Comparison of ENCODE assay signal across 9 cellular contexts in genomic region chr12:52010692-52011601, GRCh38. TPM values are rescaled to one million over a fixed set of nuclear protein-coding genes. Genes with fewer than 3 reads are reported as not detected.
DNase-seq lines count a peak whose midpoint lies in the region; ATAC-seq and TF ChIP-seq lines count a peak whose summit lies in the region.
"Had no signal": no experiment of that assay in that cellular context is flagged by ENCODE, and none has a peak within 500 bp of the region (broad histone marks: within the 10 kb centered on the region; RNA-seq: fewer than 3 reads in every experiment).

No MANE protein-coding gene starts in this region.

- intact Hi-C loops in thyroid gland (cut with DNase I): no loop called here

- peak overlapping the region in 1 of 2 experiments; percentile 68 for H3K4me3 ChIP-seq in mesenchymal stem cell (ENCODE audit: insufficient read depth in 1 of 2, low read depth in 1 of 2, low read length in 2 of 2)
- H3K4me3 ChIP-seq in thyroid gland (replicated peaks in 1 of 3): no peak overlapping the region

- peak overlapping the region in 1 of 2 experiments; percentile 86 for H3K23ac ChIP-seq in mesenchymal stem cell (ENCODE audit: low read length in 2 of 2)

- no peak overlapping the region for H2AFZ ChIP-seq in mesenchymal stem cell (ENCODE audit: low read depth, low read length)

- H3K4me1 ChIP-seq in mesenchymal stem cell (ENCODE audit: control insufficient read depth, insufficient read depth, low read depth, low read length) (peaks cover 43% of the 10 kb centered on the region), thyroid gland (peaks cover 7 to 20% of the 10 kb centered on the region in 2 donors)

- peak overlapping the region; percentile 94 for H4K8ac ChIP-seq in mesenchymal stem cell (ENCODE audit: low read length)

- peak; percentile 12 to 17 for DNase-seq in NCI-H446 (lab: John Stamatoyannopoulos, UW)
- no peak for DNase-seq in NCI-H446 treated with DMSO at 0.1 percent for 48 hours (lab: John Stamatoyannopoulos, UW)
- DNase-seq in chondrocyte (ENCODE audit: low spot score): no peak
- DNase-seq in mesenchymal stem cell: no peak
- DNase-seq in thyroid gland: no peak
- DNase-seq in globus pallidus (ENCODE audit: low spot score): no peak
- no peak for DNase-seq in activated naive CD8-positive, alpha-beta T cell treated with anti-CD3 and anti-CD28 coated beads for 36 hours
- DNase-seq: activated naive CD4-positive, alpha-beta T cell treated with anti-CD3 and anti-CD28 coated beads for 36 hours had no signal

- H3K27ac Mint-ChIP-seq in chondrocyte (ENCODE audit: unreplicated experiment): peak overlapping the region; percentile 57
- no peak overlapping the region for H3K27ac Mint-ChIP-seq in activated naive CD8-positive, alpha-beta T cell treated with anti-CD3 and anti-CD28 coated beads for 36 hours
- H3K27ac Mint-ChIP-seq: activated naive CD4-positive, alpha-beta T cell treated with anti-CD3 and anti-CD28 coated beads for 36 hours had no signal

- peaks cover 35% of the 10 kb centered on the region for H3K4me1 Mint-ChIP-seq in chondrocyte (ENCODE audit: low read depth)
- peaks cover 18% of the 10 kb centered on the region for H3K4me1 Mint-ChIP-seq in activated naive CD8-positive, alpha-beta T cell treated with anti-CD3 and anti-CD28 coated beads for 36 hours

- no peak for ATAC-seq in GM18498 (IDR thresholded peaks at IDR 0.05; ENCODE audit: unreplicated experiment)

- peak overlapping the region; percentile 83 to 91 for H3K18ac ChIP-seq in mesenchymal stem cell (ENCODE audit: low read depth in 1 of 2, low read length in 2 of 2)

- H3K9ac ChIP-seq in mesenchymal stem cell (ENCODE audit: low read length): peak overlapping the region; percentile 85

- H3K4me2 ChIP-seq in mesenchymal stem cell (ENCODE audit: low read length, poor library complexity, severe bottlenecking): peak overlapping the region; percentile 7

- TF ChIP-seq POLR2A in thyroid gland (IDR thresholded peaks at IDR 0.05): no peak

- H3K9me3 ChIP-seq in mesenchymal stem cell (ENCODE audit: control insufficient read depth, low read length) (no peaks in the 10 kb centered on the region), thyroid gland (no peaks in the 10 kb centered on the region)

- H4K91ac ChIP-seq in mesenchymal stem cell (ENCODE audit: low read length): peak overlapping the region; percentile 89

- H3K27me3 ChIP-seq in mesenchymal stem cell (ENCODE audit: control insufficient read depth in 1 of 2, insufficient read depth in 1 of 2, low read length in 2 of 2) (peaks cover 2 to 5% of the 10 kb centered on the region in 2 experiments), thyroid gland (no peaks in the 10 kb centered on the region)

- H2BK5ac ChIP-seq in mesenchymal stem cell (ENCODE audit: low read depth, low read length, poor library complexity, severe bottlenecking): no peak overlapping the region

- H2AK5ac ChIP-seq in mesenchymal stem cell (ENCODE audit: low read length, severe bottlenecking): peak overlapping the region; percentile 40

- H3K9me3 Mint-ChIP-seq in chondrocyte (ENCODE audit: low read depth): no peaks in the 10 kb centered on the region
- H3K9me3 Mint-ChIP-seq in activated naive CD8-positive, alpha-beta T cell treated with anti-CD3 and anti-CD28 coated beads for 36 hours: no peaks in the 10 kb centered on the region
- H3K9me3 Mint-ChIP-seq: activated naive CD4-positive, alpha-beta T cell treated with anti-CD3 and anti-CD28 coated beads for 36 hours had no signal

- H3K14ac ChIP-seq in mesenchymal stem cell (ENCODE audit: low read length in 2 of 2): peak overlapping the region in 1 of 2 experiments; percentile 80

- 78% methylated on average over 8 of the region's 8 CpGs for WGBS in mesenchymal stem cell
- 62 to 64% methylated on average over 5 to 6 of the region's 8 CpGs for WGBS in thyroid gland, 2 donors

- H3K36me3 ChIP-seq in mesenchymal stem cell (ENCODE audit: control insufficient read depth in 1 of 2, insufficient read depth in 2 of 2, low read depth in 1 of 2, low read length in 2 of 2) (peaks cover 35 to 39% of the 10 kb centered on the region in 2 experiments), thyroid gland (no peaks in the 10 kb centered on the region)

- H3K79me1 ChIP-seq in mesenchymal stem cell (replicated peaks; ENCODE audit: low read length, poor library complexity, severe bottlenecking): peaks cover 10% of the 10 kb centered on the region

- H3K27ac ChIP-seq in mesenchymal stem cell (ENCODE audit: low read length, poor library complexity, severe bottlenecking): peak overlapping the region; percentile 71
- peak overlapping the region in 2 of 3 donors; percentile 78 to 80 for H3K27ac ChIP-seq in thyroid gland

- peak overlapping the region; percentile 40 for H3K4me3 Mint-ChIP-seq in chondrocyte (ENCODE audit: unreplicated experiment)
- no peak overlapping the region for H3K4me3 Mint-ChIP-seq in activated naive CD8-positive, alpha-beta T cell treated with anti-CD3 and anti-CD28 coated beads for 36 hours
- H3K4me3 Mint-ChIP-seq: activated naive CD4-positive, alpha-beta T cell treated with anti-CD3 and anti-CD28 coated beads for 36 hours had no signal

- TF ChIP-seq CTCF in chondrocyte (IDR thresholded peaks at IDR 0.05): no peak
- no peak for TF ChIP-seq CTCF in thyroid gland (IDR thresholded peaks at IDR 0.05)

- H3K36me3 Mint-ChIP-seq in chondrocyte (ENCODE audit: low read depth): no peaks in the 10 kb centered on the region
- peaks cover 11% of the 10 kb centered on the region for H3K36me3 Mint-ChIP-seq in activated naive CD8-positive, alpha-beta T cell treated with anti-CD3 and anti-CD28 coated beads for 36 hours

- H2BK12ac ChIP-seq in mesenchymal stem cell (ENCODE audit: low read length in 2 of 2): peak overlapping the region; percentile 85 to 96

- H2BK15ac ChIP-seq in mesenchymal stem cell (ENCODE audit: low read depth, poor library complexity, severe bottlenecking): peak overlapping the region; percentile 80

- H3K4ac ChIP-seq in mesenchymal stem cell (ENCODE audit: low read depth in 1 of 2, low read length in 2 of 2): peak overlapping the region; percentile 93 to 97

- no peak overlapping the region for H2BK120ac ChIP-seq in mesenchymal stem cell (ENCODE audit: low read depth, low read length)

- H3K27me3 Mint-ChIP-seq in chondrocyte (ENCODE audit: low read depth): no peaks in the 10 kb centered on the region
- peaks cover 4% of the 10 kb centered on the region for H3K27me3 Mint-ChIP-seq in activated naive CD8-positive, alpha-beta T cell treated with anti-CD3 and anti-CD28 coated beads for 36 hours

RNA-seq across cellular contexts. Expression of gene TAMALIN, which starts 4.2 kb away (rescaled TPM):
- 11.1 to 15.7 TPM (median 13.7 TPM) in 3 replicates for total RNA-seq in chondrocyte
- polyA plus RNA-seq in mesenchymal stem cell (2013, experiment 1 of 2): 17.3 TPM
- 17.8 TPM for polyA plus RNA-seq in mesenchymal stem cell (2013, experiment 2 of 2)
- 10 to 100 TPM in 3 of 4 donors, 1 to 10 TPM in 1; 9.8 to 20.8 (median 14.5) TPM for total RNA-seq in thyroid gland
- total RNA-seq in activated naive CD8-positive, alpha-beta T cell treated with anti-CD3 and anti-CD28 coated beads for 36 hours: 10 to 100 TPM in 1 of 2 experiments, 1 to 10 TPM in 1; 9.1 to 11.3 TPM

RNA-seq across cellular contexts. Expression of gene NR4A1, which starts 40.3 kb away (rescaled TPM):
- total RNA-seq in chondrocyte (5.7 to 7.6 TPM (median 7.3 TPM) in 3 replicates), thyroid gland (100 to 1,000 TPM in 1 of 4 donors, 10 to 100 TPM in 3; 46.3 to 156 (median 83.5) TPM)
- 59.6 TPM for polyA plus RNA-seq in mesenchymal stem cell (2013, experiment 1 of 2)
- polyA plus RNA-seq in mesenchymal stem cell (2013, experiment 2 of 2): 43.8 TPM
- 10 to 100 TPM; 88.0 to 92.6 TPM for total RNA-seq in activated naive CD8-positive, alpha-beta T cell treated with anti-CD3 and anti-CD28 coated beads for 36 hours

RNA-seq across cellular contexts. Expression of gene ATG101, which starts 58.8 kb away (rescaled TPM):
- 48.0 to 55.1 TPM (median 50.5 TPM) in 3 replicates for total RNA-seq in chondrocyte
- 38.1 TPM for polyA plus RNA-seq in mesenchymal stem cell (2013, experiment 1 of 2)
- 37.4 TPM for polyA plus RNA-seq in mesenchymal stem cell (2013, experiment 2 of 2)
- 10 to 100 TPM; 40.7 to 61.1 (median 48.0) TPM for total RNA-seq in thyroid gland
- total RNA-seq in activated naive CD8-positive, alpha-beta T cell treated with anti-CD3 and anti-CD28 coated beads for 36 hours: 10 to 100 TPM; 39.8 to 41.2 TPM

RNA-seq across cellular contexts. Expression of gene ACVR1B, which starts 59.4 kb away (rescaled TPM):
- 9.9 to 10.6 TPM (median 10.0 TPM) in 3 replicates for total RNA-seq in chondrocyte
- 13.6 TPM for polyA plus RNA-seq in mesenchymal stem cell (2013, experiment 1 of 2)
- 13.2 TPM for polyA plus RNA-seq in mesenchymal stem cell (2013, experiment 2 of 2)
- total RNA-seq in thyroid gland: 10 to 100 TPM; 13.7 to 19.9 (median 19.2) TPM
- 10 to 100 TPM in 1 of 2 experiments, 1 to 10 TPM in 1; 9.9 to 10.2 TPM for total RNA-seq in activated naive CD8-positive, alpha-beta T cell treated with anti-CD3 and anti-CD28 coated beads for 36 hours

Comparison
In these comparisons a context has a peak if more than half of its experiments do, and no peak if none do; other contexts are left out.
1. DNase-seq: peak in NCI-H446 (2 of 2); none in NCI-H446 treated with DMSO at 0.1 percent for 48 hours (single experiment), chondrocyte (single experiment), mesenchymal stem cell (single experiment), thyroid gland (0 of 2), globus pallidus (single experiment) and activated naive CD8-positive, alpha-beta T cell treated with anti-CD3 and anti-CD28 coated beads for 36 hours (single experiment).